28 cellular contexts compared by ENCODE assay signal in genomic region chr17:48869821-48870318, GRCh38. TPM values are rescaled to one million over a fixed set of nuclear protein-coding genes. Genes with fewer than 3 reads are reported as not detected.
DNase-seq lines count a peak whose midpoint lies in the region; ATAC-seq, FAIRE-seq and TF ChIP-seq lines count a peak whose summit lies in the region.
"Had no signal": no experiment of that assay in that cellular context is flagged by ENCODE, and none has a peak within 500 bp of the region (broad histone marks: within the 10 kb centered on the region; RNA-seq: fewer than 3 reads in every experiment).

No MANE protein-coding gene starts in this region.

- no peaks in the 10 kb centered on the region for H3K27me3 ChIP-seq in endodermal cell (ENCODE audit: control insufficient read depth, insufficient read depth, low read length, poor library complexity, severe bottlenecking)
- H3K27me3 ChIP-seq in mucosa of rectum (ENCODE audit: control insufficient read depth in 2 of 2, insufficient read depth in 2 of 2, low read length in 2 of 2), result no peaks in the 10 kb centered on the region
- H3K27me3 ChIP-seq: Peyer's patch, upper lobe of left lung had no signal

- TF ChIP-seq POLR2A in A549 (IDR thresholded peaks at IDR 0.05; ENCODE audit: low read length), result no peak

- in situ Hi-C loops in ACHN (cut with HindIII; ENCODE audit: low pct_ligation_motif_present, low pct_unique_long_range_greater_than_20kb, low sequenced_read_pairs), result no loop called here

- intact Hi-C loops in natural killer cell (cut with micrococcal nuclease), result no loop called here

- ATAC-seq in A549 (no peak), natural killer cell (no peak)
- ATAC-seq in activated naive CD4-positive, alpha-beta T cell treated with anti-CD3 and anti-CD28 coated beads, Interleukin-2, amount 50 U/mL, for 72 hours, result no peak
- ATAC-seq: activated T-helper 17 cell treated with anti-CD3 and anti-CD28 coated beads, Interleukin-2, amount 50 U/mL, for 72 hours; WTC11 had no signal

- no peaks in the 10 kb centered on the region for H3K36me3 ChIP-seq in endodermal cell (ENCODE audit: control insufficient read depth, insufficient read depth, low read length)
- H3K36me3 ChIP-seq in mucosa of rectum (ENCODE audit: control insufficient read depth in 2 of 2, insufficient read depth in 2 of 2, low read length in 2 of 2), result peaks cover 5 to 6% of the 10 kb centered on the region in 2 donors
- H3K36me3 ChIP-seq: HAP-1 had no signal

- DNase-seq in A549 (ENCODE audit: low read depth in 1 of 2, low spot score in 1 of 2) (no peak), NCI-H2227 treated with DMSO at 0.1 percent for 48 hours (lab: John Stamatoyannopoulos, UW) (peak; percentile 44), endodermal cell (no peak), DMS53 (lab: John Stamatoyannopoulos, UW) (no peak), natural killer cell (no peak), ACHN (no peak)
- DNase-seq in activated naive CD4-positive, alpha-beta T cell treated with anti-CD3 and anti-CD28 coated beads, Interleukin-2, amount 50 U/mL, for 72 hours (ENCODE audit: low spot score in 2 of 2), result no peak
- DNase-seq: activated CD8-positive, alpha-beta memory T cell treated with anti-CD3 and anti-CD28 coated beads, Interleukin-2, amount 50 U/mL, for 4 hours; activated naive CD8-positive, alpha-beta T cell treated with anti-CD3 and anti-CD28 coated beads, Interleukin-2, amount 10 ng/mL, durations not matched to agents 7 days and 5 days; DMS153; foreskin melanocyte; GDM1; naive B cell; NCI-H146; NCI-H2171 treated with DMSO at 0.1 percent for 48 hours; Peyer's patch; right cardiac atrium; stimulated activated CD4-positive, alpha-beta T cell treated with anti-CD3 and anti-CD28 coated beads, Interleukin-15, amount 100 ng/mL, for 24 hours; upper lobe of left lung had no signal

- no peak for TF ChIP-seq EP300 in A549 (IDR thresholded peaks at IDR 0.05)

- H3K4me3 ChIP-seq in A549, result no peak overlapping the region
- no peak overlapping the region for H3K4me3 ChIP-seq in endodermal cell (ENCODE audit: low read length)
- H3K4me3 ChIP-seq in mucosa of rectum (ENCODE audit: low read length in 2 of 2), result no peak overlapping the region
- H3K4me3 ChIP-seq: HAP-1, Peyer's patch, upper lobe of left lung had no signal

- H3K9ac ChIP-seq in endodermal cell (ENCODE audit: extremely low read depth, low read length, poor library complexity, severe bottlenecking) (no peak overlapping the region), mucosa of rectum (ENCODE audit: low read depth in 1 of 2, low read length in 2 of 2) (peak overlapping the region in 1 of 2 donors; percentile 45)
- H3K9ac ChIP-seq: KMS-11 had no signal

- POLR2A ChIA-PET in A549 (lab: Yijun Ruan, JAX), result no interaction called here

- H3K27me3 Mint-ChIP-seq in endodermal cell (ENCODE audit: insufficient read depth), result no peaks in the 10 kb centered on the region
- H3K27me3 Mint-ChIP-seq in natural killer cell (ENCODE audit: low read depth in 2 of 2), result peaks cover 0 to under 1% of the 10 kb centered on the region in 2 donors
- H3K27me3 Mint-ChIP-seq: activated naive CD8-positive, alpha-beta T cell treated with anti-CD3 and anti-CD28 coated beads, Interleukin-2, amount 10 ng/mL, durations not matched to agents 7 days and 5 days had no signal

- TF ChIP-seq CTCF in A549 (IDR thresholded peaks at IDR 0.05) (no peak), endodermal cell (conservative IDR thresholded peaks at IDR 0.05) (no peak), natural killer cell (IDR thresholded peaks at IDR 0.05) (no peak)

- FAIRE-seq in A549 (lab: Jason Lieb, UNC), result no peak
- FAIRE-seq: keratinocyte had no signal

- WGBS in A549 (ENCODE audit: missing lambda C conversion rate), result 83% methylated on average over 6 of the region's 6 CpGs
- WGBS in endodermal cell (ENCODE audit: insufficient coverage in 1 of 2, insufficient read length in 1 of 2), 2 experiments, result 95% methylated on average over 4 to 6 of the region's 6 CpGs

- peak overlapping the region; percentile 82; the same call in 2 of the 3 replicates for H3K4me2 ChIP-seq in A549
- H3K4me2 ChIP-seq: KMS-11 had no signal

- H3K9me3 ChIP-seq in A549 (no peaks in the 10 kb centered on the region), endodermal cell (ENCODE audit: control insufficient read depth, low read length) (no peaks in the 10 kb centered on the region), mucosa of rectum (ENCODE audit: control insufficient read depth in 2 of 2, low read length in 2 of 2) (no peaks in the 10 kb centered on the region)
- H3K9me3 ChIP-seq: HAP-1, Peyer's patch, upper lobe of left lung had no signal

- H3K9me3 Mint-ChIP-seq in endodermal cell (no peaks in the 10 kb centered on the region), natural killer cell (no peaks in the 10 kb centered on the region)
- no peaks in the 10 kb centered on the region for H3K9me3 Mint-ChIP-seq in activated naive CD4-positive, alpha-beta T cell treated with anti-CD3 and anti-CD28 coated beads, Interleukin-2, amount 50 U/mL, for 72 hours
- H3K9me3 Mint-ChIP-seq: activated naive CD8-positive, alpha-beta T cell treated with anti-CD3 and anti-CD28 coated beads, Interleukin-2, amount 10 ng/mL, durations not matched to agents 7 days and 5 days; activated T-helper 17 cell treated with anti-CD3 and anti-CD28 coated beads, Interleukin-2, amount 50 U/mL, for 72 hours; CD14-positive monocyte; naive B cell; WTC11 had no signal

- H3K27ac ChIP-seq in A549 (peak overlapping the region; percentile 90 to 94), endodermal cell (ENCODE audit: low read depth, low read length) (no peak overlapping the region), mucosa of rectum (ENCODE audit: low read depth in 2 of 2, low read length in 2 of 2) (peak overlapping the region; percentile 88 to 89)
- H3K27ac ChIP-seq: KMS-11, upper lobe of left lung had no signal

- no peak overlapping the region for H3K4me3 Mint-ChIP-seq in endodermal cell
- H3K4me3 Mint-ChIP-seq in natural killer cell, result no peak overlapping the region
- H3K4me3 Mint-ChIP-seq: activated naive CD8-positive, alpha-beta T cell treated with anti-CD3 and anti-CD28 coated beads, Interleukin-2, amount 10 ng/mL, durations not matched to agents 7 days and 5 days; activated T-helper 17 cell treated with anti-CD3 and anti-CD28 coated beads, Interleukin-2, amount 50 U/mL, for 72 hours; naive B cell; WTC11 had no signal

- H3K4me1 ChIP-seq in A549, result peaks cover 58% of the 10 kb centered on the region
- H3K4me1 ChIP-seq in endodermal cell (ENCODE audit: control insufficient read depth, insufficient read depth, low read length), result peaks cover 23% of the 10 kb centered on the region
- H3K4me1 ChIP-seq in mucosa of rectum (ENCODE audit: control insufficient read depth in 2 of 2, insufficient read depth in 2 of 2, low read length in 2 of 2), result peaks cover 46 to 54% of the 10 kb centered on the region in 2 donors
- H3K4me1 ChIP-seq: HAP-1 had no signal

- peaks cover 49% of the 10 kb centered on the region for H3K4me1 Mint-ChIP-seq in endodermal cell
- H3K4me1 Mint-ChIP-seq in natural killer cell, result peaks cover 0 to 4% of the 10 kb centered on the region in 2 donors
- H3K4me1 Mint-ChIP-seq: activated T-helper 17 cell treated with anti-CD3 and anti-CD28 coated beads, Interleukin-2, amount 50 U/mL, for 72 hours; CD14-positive monocyte had no signal

- no peak for TF ChIP-seq RAD21 in A549 (conservative IDR thresholded peaks at IDR 0.05 in 1 of 2, IDR thresholded peaks at IDR 0.05 in 1 of 2)

- H3K27ac Mint-ChIP-seq in endodermal cell, result peak overlapping the region; percentile 26
- H3K27ac Mint-ChIP-seq in natural killer cell, result no peak overlapping the region
- no peak overlapping the region for H3K27ac Mint-ChIP-seq in activated naive CD4-positive, alpha-beta T cell treated with anti-CD3 and anti-CD28 coated beads, Interleukin-2, amount 50 U/mL, for 72 hours
- H3K27ac Mint-ChIP-seq: activated naive CD8-positive, alpha-beta T cell treated with anti-CD3 and anti-CD28 coated beads, Interleukin-2, amount 10 ng/mL, durations not matched to agents 7 days and 5 days; activated T-helper 17 cell treated with anti-CD3 and anti-CD28 coated beads, Interleukin-2, amount 50 U/mL, for 72 hours; WTC11 had no signal

- H3K36me3 Mint-ChIP-seq in endodermal cell (ENCODE audit: low read depth) (peaks cover 9% of the 10 kb centered on the region), natural killer cell (no peaks in the 10 kb centered on the region)
- H3K36me3 Mint-ChIP-seq in activated naive CD4-positive, alpha-beta T cell treated with anti-CD3 and anti-CD28 coated beads, Interleukin-2, amount 50 U/mL, for 72 hours, result peaks cover 0 to 4% of the 10 kb centered on the region in 2 donors
- H3K36me3 Mint-ChIP-seq: WTC11 had no signal

- CTCF ChIA-PET in A549 (lab: Yijun Ruan, JAX), result interaction anchor here (0.6 to 76.6 kb wide), 6 partner anchors 7 to 395 kb away, joined by 3 to 3251 read pairs (median 34); partner anchors contain the start of genes CALCOCO2 and TTLL6

RNA-seq across cellular contexts. Expression of gene ATP5MC1, which starts 22.7 kb away (rescaled TPM):
- 287 and 394 TPM in 2 replicates for polyA plus RNA-seq in A549 (2011; rRNA removed)
- 1,184 and 1,265 TPM in 2 replicates for polyA plus RNA-seq in A549 (2012; cell fraction: cytosol; rRNA removed)
- 1,009 and 1,026 TPM in 2 replicates for polyA plus RNA-seq in A549 (2012; cell fraction: nucleus; rRNA removed)
- 545 to 704 TPM (median 623 TPM) in 3 replicates for polyA plus RNA-seq in A549 (2017; fragmentation: RNase III; extraction: RNeasy Plus Mini Kit Qiagen cat#74134 plus additional on column Dnase treatment)
- polyA minus RNA-seq in A549 (2011; rRNA and poly(A)+ RNA removed), result 199 and 252 TPM in 2 replicates
- 10 to 100 TPM; 52.9 to 59.8 TPM for total RNA-seq in endodermal cell
- polyA plus RNA-seq in endodermal cell (2013, experiment 1 of 2), result 91.4 TPM
- polyA plus RNA-seq in endodermal cell (2013, experiment 2 of 2), result 91.8 TPM
- total RNA-seq in natural killer cell, result 10 to 100 TPM; 28.2 to 34.9 (median 34.5) TPM
- 100 to 1,000 TPM; 128 to 137 TPM for total RNA-seq in activated naive CD4-positive, alpha-beta T cell treated with anti-CD3 and anti-CD28 coated beads, Interleukin-2, amount 50 U/mL, for 72 hours

RNA-seq across cellular contexts. Expression of gene UBE2Z, which starts 38.3 kb away (rescaled TPM):
- 174 and 196 TPM in 2 replicates for polyA plus RNA-seq in A549 (2011; rRNA removed)
- polyA plus RNA-seq in A549 (2012; cell fraction: cytosol; rRNA removed), result 108 and 127 TPM in 2 replicates
- 71.6 and 111 TPM in 2 replicates for polyA plus RNA-seq in A549 (2012; cell fraction: nucleus; rRNA removed)
- polyA plus RNA-seq in A549 (2017; fragmentation: RNase III; extraction: RNeasy Plus Mini Kit Qiagen cat#74134 plus additional on column Dnase treatment), result 104 to 114 TPM (median 109 TPM) in 3 replicates
- polyA minus RNA-seq in A549 (2011; rRNA and poly(A)+ RNA removed), result 155 and 161 TPM in 2 replicates
- 10 to 100 TPM; 90.2 to 99.0 TPM for total RNA-seq in endodermal cell
- polyA plus RNA-seq in endodermal cell (2013, experiment 1 of 2), result 52.5 TPM
- 46.2 TPM for polyA plus RNA-seq in endodermal cell (2013, experiment 2 of 2)
- total RNA-seq in natural killer cell, result 10 to 100 TPM; 89.0 to 94.0 (median 89.6) TPM
- total RNA-seq in activated naive CD4-positive, alpha-beta T cell treated with anti-CD3 and anti-CD28 coated beads, Interleukin-2, amount 50 U/mL, for 72 hours, result 100 to 1,000 TPM in 1 of 2 donors, 10 to 100 TPM in 1; 81.0 to 103 TPM

RNA-seq across cellular contexts. Expression of gene CALCOCO2, which starts 39.0 kb away (rescaled TPM):
- 194 and 199 TPM in 2 replicates for polyA plus RNA-seq in A549 (2011; rRNA removed)
- 26.8 and 27.1 TPM in 2 replicates for polyA plus RNA-seq in A549 (2012; cell fraction: cytosol; rRNA removed)
- 20.8 and 28.6 TPM in 2 replicates for polyA plus RNA-seq in A549 (2012; cell fraction: nucleus; rRNA removed)
- polyA plus RNA-seq in A549 (2017; fragmentation: RNase III; extraction: RNeasy Plus Mini Kit Qiagen cat#74134 plus additional on column Dnase treatment), result 71.6 to 74.5 TPM (median 72.5 TPM) in 3 replicates
- polyA minus RNA-seq in A549 (2011; rRNA and poly(A)+ RNA removed), result 105 and 145 TPM in 2 replicates
- 10 to 100 TPM; 38.4 to 45.2 TPM for total RNA-seq in endodermal cell
- polyA plus RNA-seq in endodermal cell (2013, experiment 1 of 2), result 43.0 TPM
- 35.2 TPM for polyA plus RNA-seq in endodermal cell (2013, experiment 2 of 2)
- total RNA-seq in natural killer cell, result 100 to 1,000 TPM; 175 to 188 (median 179) TPM
- total RNA-seq in activated naive CD4-positive, alpha-beta T cell treated with anti-CD3 and anti-CD28 coated beads, Interleukin-2, amount 50 U/mL, for 72 hours, result 100 to 1,000 TPM in 1 of 2 donors, 10 to 100 TPM in 1; 63.6 to 123 TPM

RNA-seq across cellular contexts. Expression of gene TTLL6, which starts 52.8 kb away (rescaled TPM):
- 7.8 and 8.9 TPM in 2 replicates for polyA plus RNA-seq in A549 (2011; rRNA removed)
- polyA plus RNA-seq in A549 (2012; cell fraction: cytosol; rRNA removed), result 1.6 and 1.7 TPM in 2 replicates
- polyA plus RNA-seq in A549 (2012; cell fraction: nucleus; rRNA removed), result 3.9 and 5.4 TPM in 2 replicates
- 1.1 to 1.6 TPM (median 1.3 TPM) in 3 replicates for polyA plus RNA-seq in A549 (2017; fragmentation: RNase III; extraction: RNeasy Plus Mini Kit Qiagen cat#74134 plus additional on column Dnase treatment)
- polyA minus RNA-seq in A549 (2011; rRNA and poly(A)+ RNA removed), result 3.7 and 6.0 TPM in 2 replicates
- 1 to 10 TPM in 1 of 2 donors, under 1 TPM in 1; 0.49 to 2.1 TPM for total RNA-seq in endodermal cell
- polyA plus RNA-seq in endodermal cell (2013, experiment 1 of 2), result 0.68 TPM
- polyA plus RNA-seq in endodermal cell (2013, experiment 2 of 2), result 0.79 TPM
- not detected for total RNA-seq in natural killer cell
- total RNA-seq in activated naive CD4-positive, alpha-beta T cell treated with anti-CD3 and anti-CD28 coated beads, Interleukin-2, amount 50 U/mL, for 72 hours, result not detected
- total RNA-seq: activated naive CD8-positive, alpha-beta T cell treated with anti-CD3 and anti-CD28 coated beads, Interleukin-2, amount 10 ng/mL, durations not matched to agents 7 days and 5 days; activated T-helper 17 cell treated with anti-CD3 and anti-CD28 coated beads, Interleukin-2, amount 50 U/mL, for 72 hours; lung microvascular endothelial cell; osteocyte had no signal
- polyA plus RNA-seq: CD14-positive monocyte, keratinocyte had no signal
